ENCODE assay signal across 14 cellular contexts in the genomic region with DNA sequence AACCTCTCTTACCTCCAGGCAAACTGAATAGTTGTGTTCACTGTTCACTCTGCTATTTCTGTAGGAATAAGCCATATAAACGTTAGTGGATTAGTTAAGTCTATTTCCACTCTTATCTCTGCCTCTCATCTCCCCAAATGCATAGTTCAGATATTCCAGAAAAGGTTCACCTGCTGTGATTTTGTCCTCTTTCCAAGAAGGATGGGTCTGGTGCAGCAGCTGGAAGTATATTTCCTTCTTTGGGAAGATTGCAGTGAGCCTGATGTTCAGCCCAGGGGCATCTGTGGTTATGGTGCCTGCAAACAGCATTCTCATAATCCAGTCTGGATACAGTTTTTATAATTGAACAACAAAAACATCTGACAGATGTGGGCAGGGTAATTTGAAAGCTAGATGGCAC.
DNase-seq lines count a peak whose midpoint lies in the region; TF ChIP-seq lines count a peak whose summit lies in the region.
"Had no signal": no experiment of that assay in that cellular context is flagged by ENCODE, and none has a peak within 500 bp of the region (broad histone marks: within the 10 kb centered on the region; RNA-seq: fewer than 3 reads in every experiment).

No MANE protein-coding gene starts in this region.

- no peaks in the 10 kb centered on the region for H3K4me1 ChIP-seq in testis
- H3K4me1 ChIP-seq: BLaER1 treated with 17β-estradiol and CSF1 and Interleukin-3, amounts not matched to agents 10 nM and 100 nM; HAP-1 had no signal

- no peaks in the 10 kb centered on the region for H3K36me3 ChIP-seq in testis (ENCODE audit: low read depth, missing control alignments)
- H3K36me3 ChIP-seq: BLaER1 treated with 17β-estradiol and CSF1 and Interleukin-3, amounts not matched to agents 10 nM and 100 nM; HAP-1 had no signal

- H3K27me3 ChIP-seq in testis, result no peaks in the 10 kb centered on the region
- H3K27me3 ChIP-seq: BLaER1 treated with 17β-estradiol and CSF1 and Interleukin-3, amounts not matched to agents 10 nM and 100 nM had no signal

- WGBS in testis, 2 donors, result 42 to 58% methylated on average over 1 of the region's 1 CpG

- TF ChIP-seq CTCF in VCaP (conservative IDR thresholded peaks at IDR 0.05) (no peak), testis (IDR thresholded peaks at IDR 0.05) (no peak)

- DNase-seq in NCI-H146 (lab: John Stamatoyannopoulos, UW), result peak; percentile 16
- DNase-seq in NCI-H146 treated with DMSO at 0.1 percent for 48 hours (lab: John Stamatoyannopoulos, UW; ENCODE audit: unreplicated experiment), result no peak
- DNase-seq in NCI-H2171 treated with DMSO at 0.1 percent for 48 hours (lab: John Stamatoyannopoulos, UW), result peak; percentile 63
- no peak for DNase-seq in NCI-H1436 (lab: John Stamatoyannopoulos, UW)
- no peak for DNase-seq in testis
- DNase-seq: CD8-positive, alpha-beta T cell; DMS153; DND-41; EL; GM23248 had no signal

- H3K27ac ChIP-seq in VCaP (peak overlapping the region; percentile 97), testis (no peak overlapping the region)
- H3K27ac ChIP-seq: BLaER1 treated with 17β-estradiol and CSF1 and Interleukin-3, amounts not matched to agents 10 nM and 100 nM; GM23248 had no signal

- H3K9me3 ChIP-seq in testis, result no peaks in the 10 kb centered on the region
- H3K9me3 ChIP-seq: HAP-1 had no signal

- intact Hi-C loops in testis (cut with DNase I; ENCODE audit: low total_unique reads), result no loop called here

- no peak for TF ChIP-seq POLR2A in testis (IDR thresholded peaks at IDR 0.05)

- H3K4me3 ChIP-seq in testis, result no peak overlapping the region
- H3K4me3 ChIP-seq: BLaER1 treated with 17β-estradiol and CSF1 and Interleukin-3, amounts not matched to agents 10 nM and 100 nM; GM12878; GM23248; HAP-1 had no signal

Comparison
In these comparisons a context has a peak if more than half of its experiments do, and no peak if none do; other contexts are left out.
1. DNase-seq: peak in NCI-H146 (single experiment) and NCI-H2171 treated with DMSO at 0.1 percent for 48 hours (single experiment); none in NCI-H146 treated with DMSO at 0.1 percent for 48 hours (single experiment), NCI-H1436 (single experiment) and testis (single experiment).